ENCODE assay signal across 28 cellular contexts in the genomic region with DNA sequence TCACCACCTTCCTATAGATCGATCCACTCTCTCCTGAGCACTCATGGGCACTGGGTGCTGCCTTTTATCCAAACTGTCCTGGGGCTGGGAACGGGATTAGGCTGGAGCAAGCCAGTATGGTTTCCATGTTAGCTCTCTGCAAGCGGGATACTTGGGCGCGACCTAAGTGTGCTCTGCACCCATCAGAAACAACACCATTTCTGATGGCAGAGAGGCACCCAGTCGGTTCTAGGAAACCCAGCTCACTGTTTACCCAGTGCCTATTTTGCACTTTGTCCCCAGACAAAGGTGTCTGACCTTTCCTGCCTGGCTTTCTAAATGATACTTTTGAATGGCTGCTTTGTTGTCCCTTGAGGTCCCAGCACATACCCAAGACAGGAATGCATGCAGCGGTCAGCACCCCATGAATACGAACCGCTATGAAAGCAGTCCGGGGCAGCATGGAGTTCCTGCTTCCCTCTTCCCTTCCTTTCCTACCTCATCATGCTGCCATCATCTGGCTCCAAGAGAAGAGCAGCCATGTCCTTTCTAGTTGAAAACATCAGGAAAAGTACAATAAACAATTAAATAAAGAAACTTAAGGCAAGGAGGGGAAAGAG.
"Had no signal": no experiment of that assay in that cellular context is flagged by ENCODE, and none has a peak within 500 bp of the region (broad histone marks: within the 10 kb centered on the region; RNA-seq: fewer than 3 reads in every experiment).

No MANE protein-coding gene starts in this region.

- H3K36me3 Mint-ChIP-seq: activated CD4-positive, alpha-beta memory T cell treated with anti-CD3 and anti-CD28 coated beads for 36 hours; activated naive CD4-positive, alpha-beta T cell treated with anti-CD3 and anti-CD28 coated beads, Interleukin-2, amount 10 ng/mL, durations not matched to agents 7 days and 5 days; immature natural killer cell; natural killer cell treated with Interleukin-12 subunit alpha and Interleukin-12 subunit beta and Interleukin-15 and Interleukin-18, amount 100 ng/mL, for 72 hours had no signal

- H3K4me1 Mint-ChIP-seq: activated naive CD4-positive, alpha-beta T cell treated with anti-CD3 and anti-CD28 coated beads, Interleukin-2, amount 10 ng/mL, durations not matched to agents 7 days and 5 days; immature natural killer cell had no signal

- H3K9me3 Mint-ChIP-seq: activated CD4-positive, alpha-beta memory T cell treated with anti-CD3 and anti-CD28 coated beads for 36 hours; activated naive CD4-positive, alpha-beta T cell treated with anti-CD3 and anti-CD28 coated beads, Interleukin-2, amount 10 ng/mL, durations not matched to agents 7 days and 5 days; immature natural killer cell; natural killer cell treated with Interleukin-12 subunit alpha and Interleukin-12 subunit beta and Interleukin-15 and Interleukin-18, amount 100 ng/mL, for 72 hours; T-helper 2 cell treated with Interferon-gamma antibody and Interleukin-4, amounts not matched to agents 5 μg/mL and 100 μg/mL, for 36 hours had no signal

- ATAC-seq: gastroesophageal sphincter; natural killer cell treated with Interleukin-12 subunit alpha and Interleukin-12 subunit beta and Interleukin-15 and Interleukin-18, amount 100 ng/mL, for 72 hours; stimulated activated naive CD8-positive, alpha-beta T cell treated with anti-CD3 and anti-CD28 coated beads, Interleukin-15, Interleukin-2, amounts not matched to agents 100 U/mL and 50 U/mL, for 24 hours had no signal

- H3K4me3 ChIP-seq: coronary artery, dorsolateral prefrontal cortex, gastroesophageal sphincter, lower lobe of right lung, right atrium auricular region, spleen, testis, transverse colon had no signal

- H3K79me2 ChIP-seq: parathyroid adenoma had no signal

- H3K27ac ChIP-seq: brain microvascular endothelial cell, coronary artery, dorsolateral prefrontal cortex, gastroesophageal sphincter, lower lobe of right lung, parathyroid adenoma, right atrium auricular region, spleen, testis, transverse colon had no signal

- H3K27me3 ChIP-seq: brain microvascular endothelial cell, gastroesophageal sphincter, right atrium auricular region, testis, transverse colon had no signal

- DNase-seq: activated CD4-positive, alpha-beta memory T cell treated with anti-CD3 and anti-CD28 coated beads for 36 hours; activated CD4-positive, alpha-beta T cell treated with anti-CD3 and anti-CD28 coated beads for 4 hours; activated CD8-positive, alpha-beta memory T cell treated with anti-CD3 and anti-CD28 coated beads, Interleukin-2, amount 50 U/mL, for 4 hours; activated gamma-delta T cell; activated naive CD4-positive, alpha-beta T cell treated with anti-CD3 and anti-CD28 coated beads, Interleukin-2, amount 10 ng/mL, durations not matched to agents 7 days and 5 days; activated T-cell treated with anti-CD3 and anti-CD28 coated beads, Interleukin-2, amount 50 U/mL, for 1 hour; amniotic stem cell; brain microvascular endothelial cell; dorsolateral prefrontal cortex; head of caudate nucleus; hippocampal formation; immature natural killer cell; kidney; lower lobe of right lung; mesenchymal stem cell; nucleus accumbens; spleen; stimulated activated CD4-positive, alpha-beta T cell treated with anti-CD3 and anti-CD28 coated beads, Interleukin-2, amount 100 ng/mL, for 48 hours; stimulated activated naive CD8-positive, alpha-beta T cell treated with anti-CD3 and anti-CD28 coated beads, Interleukin-15, Interleukin-2, amounts not matched to agents 100 U/mL and 50 U/mL, for 24 hours; T-helper 1 cell; testis; transverse colon had no signal

- H3K4me3 Mint-ChIP-seq: activated CD4-positive, alpha-beta memory T cell treated with anti-CD3 and anti-CD28 coated beads for 36 hours; activated naive CD4-positive, alpha-beta T cell treated with anti-CD3 and anti-CD28 coated beads, Interleukin-2, amount 10 ng/mL, durations not matched to agents 7 days and 5 days; immature natural killer cell; natural killer cell treated with Interleukin-12 subunit alpha and Interleukin-12 subunit beta and Interleukin-15 and Interleukin-18, amount 100 ng/mL, for 72 hours; T-helper 2 cell treated with Interferon-gamma antibody and Interleukin-4, amounts not matched to agents 5 μg/mL and 100 μg/mL, for 36 hours had no signal

- H3K4me1 ChIP-seq: gastroesophageal sphincter, lower lobe of right lung, parathyroid adenoma, testis, transverse colon had no signal

- H3K36me3 ChIP-seq: brain microvascular endothelial cell, gastroesophageal sphincter, lower lobe of right lung, right atrium auricular region, spleen, transverse colon had no signal

- H3K27ac Mint-ChIP-seq: activated CD4-positive, alpha-beta memory T cell treated with anti-CD3 and anti-CD28 coated beads for 36 hours; activated naive CD4-positive, alpha-beta T cell treated with anti-CD3 and anti-CD28 coated beads, Interleukin-2, amount 10 ng/mL, durations not matched to agents 7 days and 5 days; immature natural killer cell; natural killer cell treated with Interleukin-12 subunit alpha and Interleukin-12 subunit beta and Interleukin-15 and Interleukin-18, amount 100 ng/mL, for 72 hours; T-helper 2 cell treated with Interferon-gamma antibody and Interleukin-4, amounts not matched to agents 5 μg/mL and 100 μg/mL, for 36 hours had no signal

- H2AFZ ChIP-seq: parathyroid adenoma had no signal
